ENCODE assay signal across 8 cellular contexts in the genomic region with DNA sequence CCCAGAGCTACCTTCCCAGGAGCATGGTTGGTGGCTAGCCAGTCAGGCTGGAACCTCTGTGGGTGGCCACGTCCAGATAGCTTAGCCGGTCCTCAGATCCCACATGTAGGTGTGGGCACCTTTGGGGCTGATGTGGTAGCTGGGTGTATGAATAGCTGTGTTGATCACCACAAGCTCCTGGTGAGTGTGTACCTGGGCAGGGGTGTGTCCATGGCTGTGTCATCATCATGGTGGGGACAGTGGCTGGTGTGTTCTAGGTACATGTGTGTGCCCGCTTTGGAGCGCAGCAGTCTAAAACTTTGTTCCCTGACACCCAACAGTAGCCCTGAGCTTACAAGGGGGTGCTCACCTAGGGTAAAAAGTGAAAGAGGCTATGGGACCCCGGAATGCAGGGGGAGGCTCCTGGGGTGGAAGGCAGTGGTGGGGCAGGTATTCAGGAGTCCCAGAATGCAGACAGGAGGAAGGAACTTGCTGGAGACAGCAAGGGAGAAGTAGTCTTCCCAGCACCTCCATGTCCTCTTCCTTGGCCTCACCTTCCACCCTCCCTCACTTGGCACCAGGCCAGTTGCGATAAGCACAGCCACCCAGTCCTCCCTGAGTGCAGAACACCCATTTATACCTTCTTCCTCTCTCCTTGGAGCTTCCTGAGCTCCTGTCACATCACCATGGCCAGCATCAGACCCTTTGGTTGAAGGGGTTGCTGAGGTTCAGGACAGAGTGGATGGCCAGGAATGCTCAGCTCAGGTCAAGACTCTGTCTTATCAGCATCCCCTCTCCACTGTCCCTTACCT. TPM values are rescaled to one million over a fixed set of nuclear protein-coding genes. Genes with fewer than 3 reads are reported as not detected.
DNase-seq lines count a peak whose midpoint lies in the region; ATAC-seq and TF ChIP-seq lines count a peak whose summit lies in the region.

No MANE protein-coding gene starts in this region.

- peak; percentile 77 for DNase-seq in activated T-cell treated with anti-CD3 and anti-CD28 coated beads, Interleukin-2, amount 50 U/mL, for 24 hours
- DNase-seq in left cardiac atrium (peak; percentile 41), NOMO-1 (lab: John Stamatoyannopoulos, UW; ENCODE audit: unreplicated experiment in 2 of 2) (no peak), amygdala (lab: John Stamatoyannopoulos, UW) (no peak), amniotic stem cell (lab: John Stamatoyannopoulos, UW) (no peak)
- peak; percentile 55 for DNase-seq in stimulated activated CD4-positive, alpha-beta T cell treated with anti-CD3 and anti-CD28 coated beads, Interleukin-12 subunit alpha, Interleukin-12 subunit beta, amount 100 ng/mL, for 4 hours

- no peaks in the 10 kb centered on the region for H3K9me3 ChIP-seq in HEK293 (ENCODE audit: control insufficient read depth, insufficient read depth, low read depth, low read length)

- peak overlapping the region; percentile 100 for H3K27ac Mint-ChIP-seq in activated T-cell treated with anti-CD3 and anti-CD28 coated beads, Interleukin-2, amount 50 U/mL, for 24 hours

- no peak for TF ChIP-seq CTCF in HEK293 (tag by site-specific recombination; IDR thresholded peaks at IDR 0.05)

- peaks cover 37% of the 10 kb centered on the region for H3K4me1 Mint-ChIP-seq in activated T-cell treated with anti-CD3 and anti-CD28 coated beads, Interleukin-2, amount 50 U/mL, for 24 hours (ENCODE audit: low read depth)

- ATAC-seq in left cardiac atrium (no peak), GM19397 (IDR thresholded peaks at IDR 0.05; ENCODE audit: unreplicated experiment) (no peak)

- no peaks in the 10 kb centered on the region for H3K27me3 Mint-ChIP-seq in activated T-cell treated with anti-CD3 and anti-CD28 coated beads, Interleukin-2, amount 50 U/mL, for 24 hours

- no peak overlapping the region for H3K4me3 ChIP-seq in HEK293 (ENCODE audit: low read depth, low read length)

- H3K9me3 Mint-ChIP-seq in activated T-cell treated with anti-CD3 and anti-CD28 coated beads, Interleukin-2, amount 50 U/mL, for 24 hours: no peaks in the 10 kb centered on the region

- H3K36me3 Mint-ChIP-seq in activated T-cell treated with anti-CD3 and anti-CD28 coated beads, Interleukin-2, amount 50 U/mL, for 24 hours (ENCODE audit: low read depth): peaks cover 93% of the 10 kb centered on the region

- intact Hi-C loops in left cardiac atrium (cut with DNase I): loop anchor here (5.0 to 10.0 kb wide), 2 partner anchors 263 to 774 kb away; partner anchors contain the start of genes MANF (in 1 of the 2) and ZMYND10 (in 1 of the 2)

- H3K4me3 Mint-ChIP-seq in activated T-cell treated with anti-CD3 and anti-CD28 coated beads, Interleukin-2, amount 50 U/mL, for 24 hours: peak overlapping the region; percentile 99

- CTCF ChIA-PET in HEK293 (lab: Yijun Ruan, JAX): interaction anchor here (0.6 to 2.0 kb wide), 5 partner anchors 16 to 779 kb away, joined by 3 to 16 read pairs (median 3); no protein-coding TSS in a partner anchor

- POLR2A ChIA-PET in HEK293 (lab: Yijun Ruan, JAX): no interaction called here

- H3K4me1 ChIP-seq in HEK293 (ENCODE audit: control insufficient read depth, insufficient read depth, low read length): 0 out of 2 replicates have a peak, but pooled peaks cover 2% of the 10 kb centered on the region

- no peak overlapping the region for H3K27ac ChIP-seq in HEK293 (ENCODE audit: extremely low read depth, low read depth, low read length)

- peaks cover 0 to 3% of the 10 kb centered on the region in 2 experiments; a peak in 1 of 3 replicates for H3K36me3 ChIP-seq in HEK293 (ENCODE audit: control insufficient read depth in 2 of 2, insufficient read depth in 1 of 2, low read length in 2 of 2)

TF ChIP-seq in HEK293, 187 proteins besides CTCF, POLR2A, EP300 and RAD21:
- TF ChIP-seq ZBTB17 (tag by site-specific recombination; IDR thresholded peaks at IDR 0.05) (0 out of 2 replicates have a peak, but pooled peaks have one; percentile 13), ZNF600 (tag by site-specific recombination; IDR thresholded peaks at IDR 0.05) (peak; percentile 76), ZNF394 (tag by site-specific recombination; IDR thresholded peaks at IDR 0.05; ENCODE audit: borderline replicate concordance) (no peak), ZNF624 (tag by site-specific recombination; IDR thresholded peaks at IDR 0.05) (0 out of 2 replicates have a peak, but pooled peaks have one; percentile 54)
- TF ChIP-seq, protein P1, sequence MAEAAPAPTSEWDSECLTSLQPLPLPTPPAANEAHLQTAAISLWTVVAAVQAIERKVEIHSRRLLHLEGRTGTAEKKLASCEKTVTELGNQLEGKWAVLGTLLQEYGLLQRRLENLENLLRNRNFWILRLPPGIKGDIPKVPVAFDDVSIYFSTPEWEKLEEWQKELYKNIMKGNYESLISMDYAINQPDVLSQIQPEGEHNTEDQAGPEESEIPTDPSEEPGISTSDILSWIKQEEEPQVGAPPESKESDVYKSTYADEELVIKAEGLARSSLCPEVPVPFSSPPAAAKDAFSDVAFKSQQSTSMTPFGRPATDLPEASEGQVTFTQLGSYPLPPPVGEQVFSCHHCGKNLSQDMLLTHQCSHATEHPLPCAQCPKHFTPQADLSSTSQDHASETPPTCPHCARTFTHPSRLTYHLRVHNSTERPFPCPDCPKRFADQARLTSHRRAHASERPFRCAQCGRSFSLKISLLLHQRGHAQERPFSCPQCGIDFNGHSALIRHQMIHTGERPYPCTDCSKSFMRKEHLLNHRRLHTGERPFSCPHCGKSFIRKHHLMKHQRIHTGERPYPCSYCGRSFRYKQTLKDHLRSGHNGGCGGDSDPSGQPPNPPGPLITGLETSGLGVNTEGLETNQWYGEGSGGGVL (tag by site-specific recombination; IDR thresholded peaks at IDR 0.05): 0 out of 2 replicates have a peak, but pooled peaks have one; percentile 8

RNA-seq across cellular contexts. Expression of gene CISH, which starts 1.2 kb away (rescaled TPM):
- 10 to 100 TPM in 1 of 2 donors, 1 to 10 TPM in 1; 10.0 to 41.9 TPM for total RNA-seq in left cardiac atrium

RNA-seq across cellular contexts. Expression of gene MAPKAPK3, which starts 6.6 kb away (rescaled TPM):
- total RNA-seq in left cardiac atrium: 100 to 1,000 TPM; 170 to 177 TPM

RNA-seq across cellular contexts. Expression of gene HEMK1, which starts 41.1 kb away (rescaled TPM):
- 10 to 100 TPM; 11.8 to 19.7 TPM for total RNA-seq in left cardiac atrium

RNA-seq across cellular contexts. Expression of gene C3orf18, which starts 42.8 kb away (rescaled TPM):
- 10 to 100 TPM; 29.7 to 32.3 TPM for total RNA-seq in left cardiac atrium

Comparison
In these comparisons a context has a peak if more than half of its experiments do, and no peak if none do; other contexts are left out.
1. DNase-seq: peak in activated T-cell treated with anti-CD3 and anti-CD28 coated beads, Interleukin-2, amount 50 U/mL, for 24 hours (single experiment), left cardiac atrium (single experiment) and stimulated activated CD4-positive, alpha-beta T cell treated with anti-CD3 and anti-CD28 coated beads, Interleukin-12 subunit alpha, Interleukin-12 subunit beta, amount 100 ng/mL, for 4 hours (single experiment); none in NOMO-1 (0 of 2), amygdala (0 of 56) and amniotic stem cell (single experiment).